Comparison of ENCODE assay signal across 1 cellular context in the genomic region with DNA sequence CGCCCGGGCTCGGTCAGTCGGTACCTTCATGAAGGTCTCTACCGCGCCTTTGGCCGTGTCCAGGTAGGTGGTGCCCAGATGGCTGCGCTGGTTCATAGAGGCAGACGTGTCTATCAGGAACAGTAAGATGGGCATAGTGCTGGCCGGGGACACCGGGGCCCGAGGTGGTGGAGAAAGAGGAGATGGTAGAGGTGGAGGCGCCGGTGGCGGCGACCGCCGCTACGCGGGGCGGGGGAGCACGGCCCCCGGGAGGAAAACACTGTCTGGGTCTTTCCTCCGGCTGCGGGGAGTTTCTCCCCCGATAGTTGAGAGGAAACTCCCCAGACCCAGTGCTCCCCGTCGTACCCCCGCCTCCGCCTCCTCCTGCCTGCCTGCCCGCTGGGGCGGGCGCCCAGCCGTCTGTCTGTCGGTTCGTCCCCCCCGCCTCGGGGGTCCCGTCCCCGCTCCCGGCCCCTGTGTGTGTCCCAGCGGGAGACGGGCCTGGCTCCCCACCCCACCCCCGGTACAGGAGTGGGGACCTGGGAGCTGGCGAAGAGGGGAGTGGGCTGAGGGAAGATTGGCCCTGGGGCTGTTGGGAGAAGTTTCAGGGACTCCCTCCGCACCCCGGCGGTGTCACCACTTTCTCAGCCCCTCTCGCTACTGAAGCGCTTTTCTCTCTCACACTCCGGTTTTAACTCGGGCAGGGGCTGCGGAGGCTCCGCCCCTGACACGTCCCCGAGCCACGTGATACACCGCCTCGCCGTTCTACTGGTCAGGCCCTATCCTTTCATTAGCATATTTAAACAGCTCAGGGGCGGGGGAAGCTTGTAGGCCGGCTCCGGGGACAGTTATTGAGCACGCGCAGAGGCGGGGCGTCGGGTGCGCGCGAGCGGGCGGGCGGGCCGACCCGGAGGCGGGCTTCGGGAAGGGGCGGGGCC.
TF ChIP-seq lines count a peak whose summit lies in the region.

Gene INTS6 (minus strand): TSS at position 646 of the 917 bp plus-strand sequence. CDS start 511 bp downstream, at position 135.

TF ChIP-seq in K562, 482 proteins besides CTCF, POLR2A, EP300 and RAD21 (continued from another document and continues in another):
- TF ChIP-seq MYC (IDR thresholded peaks at IDR 0.05; ENCODE audit: low read depth, low read length) (no peak), MYC (CRISPR knock-in tag; IDR thresholded peaks at IDR 0.05; ENCODE audit: borderline replicate concordance, low read depth) (no peak), POLR2B (IDR thresholded peaks at IDR 0.05; ENCODE audit: low read depth, partially characterized antibody) (peak; percentile 98), RNF2 (IDR thresholded peaks at IDR 0.05) (0 out of 2 replicates have a peak, but pooled peaks have one; percentile 37), ATF3 (IDR thresholded peaks at IDR 0.05) (no peak), ATF3 (CRISPR knock-in tag; conservative IDR thresholded peaks at IDR 0.05) (0 out of 2 replicates have a peak, but pooled peaks have one; percentile 17), OTX1 (CRISPR knock-in tag; IDR thresholded peaks at IDR 0.05) (peak; percentile 84), KHSRP (IDR thresholded peaks at IDR 0.05) (no peak), HSF4 (CRISPR knock-in tag; IDR thresholded peaks at IDR 0.05; ENCODE audit: borderline replicate concordance) (no peak), ZNF407 (IDR thresholded peaks at IDR 0.05; ENCODE audit: low read depth) (no peak), TAF1 (IDR thresholded peaks at IDR 0.05; ENCODE audit: control insufficient read depth, extremely low read depth, insufficient read depth, low read length, severe bottlenecking) (peak; percentile 98), ZNF518B (CRISPR knock-in tag; IDR thresholded peaks at IDR 0.05) (no peak), SMARCC2 (IDR thresholded peaks at IDR 0.05; ENCODE audit: low read depth) (no peak), FOXK2 (conservative IDR thresholded peaks at IDR 0.05 in 1 of 2, IDR thresholded peaks at IDR 0.05 in 1 of 2; ENCODE audit: low read depth in 2 of 2) (no peak), PCBP2 (IDR thresholded peaks at IDR 0.05; ENCODE audit: low read depth, low read length, poor library complexity, severe bottlenecking) (no peak), CSDE1 (IDR thresholded peaks at IDR 0.05) (peak in 1 of 2 experiments; percentile 59; a peak in 2 of 4 replicates), ATF1 (CRISPR knock-in tag; IDR thresholded peaks at IDR 0.05) (no peak), ATF1 (tag; IDR thresholded peaks at IDR 0.05) (0 out of 2 replicates have a peak, but pooled peaks have one; percentile 28), ZKSCAN8 (CRISPR knock-in tag; IDR thresholded peaks at IDR 0.05) (no peak), ZFPM2 (CRISPR knock-in tag; IDR thresholded peaks at IDR 0.05) (0 out of 2 replicates have a peak, but pooled peaks have one; percentile 55), SLC30A9 (CRISPR knock-in tag; IDR thresholded peaks at IDR 0.05) (no peak), HDAC8 (tag; IDR thresholded peaks at IDR 0.05) (no peak), TGIF2 (CRISPR knock-in tag; IDR thresholded peaks at IDR 0.05) (peak; percentile 43; the same call in 1 of the 2 replicates), CREB5 (CRISPR knock-in tag; IDR thresholded peaks at IDR 0.05) (no peak), ZNF589 (CRISPR knock-in tag; IDR thresholded peaks at IDR 0.05; ENCODE audit: low read depth) (no peak), ZFP91 (CRISPR knock-in tag; IDR thresholded peaks at IDR 0.05) (no peak), CBX5 (IDR thresholded peaks at IDR 0.05; ENCODE audit: borderline replicate concordance, low read depth) (no peak), XRCC3 (IDR thresholded peaks at IDR 0.05) (no peak), CHCHD3 (CRISPR knock-in tag; IDR thresholded peaks at IDR 0.05) (no peak), STAG1 (CRISPR knock-in tag; IDR thresholded peaks at IDR 0.05; ENCODE audit: borderline replicate concordance) (no peak)
- TF ChIP-seq, protein P1, sequence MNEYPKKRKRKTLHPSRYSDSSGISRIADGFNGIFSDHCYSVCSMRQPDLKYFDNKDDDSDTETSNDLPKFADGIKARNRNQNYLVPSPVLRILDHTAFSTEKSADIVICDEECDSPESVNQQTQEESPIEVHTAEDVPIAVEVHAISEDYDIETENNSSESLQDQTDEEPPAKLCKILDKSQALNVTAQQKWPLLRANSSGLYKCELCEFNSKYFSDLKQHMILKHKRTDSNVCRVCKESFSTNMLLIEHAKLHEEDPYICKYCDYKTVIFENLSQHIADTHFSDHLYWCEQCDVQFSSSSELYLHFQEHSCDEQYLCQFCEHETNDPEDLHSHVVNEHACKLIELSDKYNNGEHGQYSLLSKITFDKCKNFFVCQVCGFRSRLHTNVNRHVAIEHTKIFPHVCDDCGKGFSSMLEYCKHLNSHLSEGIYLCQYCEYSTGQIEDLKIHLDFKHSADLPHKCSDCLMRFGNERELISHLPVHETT (CRISPR knock-in tag; conservative IDR thresholded peaks at IDR 0.05 in 1 of 2, IDR thresholded peaks at IDR 0.05 in 1 of 2): no peak
- TF ChIP-seq, protein P2, sequence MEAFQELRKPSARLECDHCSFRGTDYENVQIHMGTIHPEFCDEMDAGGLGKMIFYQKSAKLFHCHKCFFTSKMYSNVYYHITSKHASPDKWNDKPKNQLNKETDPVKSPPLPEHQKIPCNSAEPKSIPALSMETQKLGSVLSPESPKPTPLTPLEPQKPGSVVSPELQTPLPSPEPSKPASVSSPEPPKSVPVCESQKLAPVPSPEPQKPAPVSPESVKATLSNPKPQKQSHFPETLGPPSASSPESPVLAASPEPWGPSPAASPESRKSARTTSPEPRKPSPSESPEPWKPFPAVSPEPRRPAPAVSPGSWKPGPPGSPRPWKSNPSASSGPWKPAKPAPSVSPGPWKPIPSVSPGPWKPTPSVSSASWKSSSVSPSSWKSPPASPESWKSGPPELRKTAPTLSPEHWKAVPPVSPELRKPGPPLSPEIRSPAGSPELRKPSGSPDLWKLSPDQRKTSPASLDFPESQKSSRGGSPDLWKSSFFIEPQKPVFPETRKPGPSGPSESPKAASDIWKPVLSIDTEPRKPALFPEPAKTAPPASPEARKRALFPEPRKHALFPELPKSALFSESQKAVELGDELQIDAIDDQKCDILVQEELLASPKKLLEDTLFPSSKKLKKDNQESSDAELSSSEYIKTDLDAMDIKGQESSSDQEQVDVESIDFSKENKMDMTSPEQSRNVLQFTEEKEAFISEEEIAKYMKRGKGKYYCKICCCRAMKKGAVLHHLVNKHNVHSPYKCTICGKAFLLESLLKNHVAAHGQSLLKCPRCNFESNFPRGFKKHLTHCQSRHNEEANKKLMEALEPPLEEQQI (IDR thresholded peaks at IDR 0.05): no peak
- TF ChIP-seq, protein P3, sequence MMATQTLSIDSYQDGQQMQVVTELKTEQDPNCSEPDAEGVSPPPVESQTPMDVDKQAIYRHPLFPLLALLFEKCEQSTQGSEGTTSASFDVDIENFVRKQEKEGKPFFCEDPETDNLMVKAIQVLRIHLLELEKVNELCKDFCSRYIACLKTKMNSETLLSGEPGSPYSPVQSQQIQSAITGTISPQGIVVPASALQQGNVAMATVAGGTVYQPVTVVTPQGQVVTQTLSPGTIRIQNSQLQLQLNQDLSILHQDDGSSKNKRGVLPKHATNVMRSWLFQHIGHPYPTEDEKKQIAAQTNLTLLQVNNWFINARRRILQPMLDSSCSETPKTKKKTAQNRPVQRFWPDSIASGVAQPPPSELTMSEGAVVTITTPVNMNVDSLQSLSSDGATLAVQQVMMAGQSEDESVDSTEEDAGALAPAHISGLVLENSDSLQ (IDR thresholded peaks at IDR 0.05): peak; percentile 46; the same call in 1 of the 2 replicates
